ENCODE assay signal across 8 cellular contexts in the genomic region with DNA sequence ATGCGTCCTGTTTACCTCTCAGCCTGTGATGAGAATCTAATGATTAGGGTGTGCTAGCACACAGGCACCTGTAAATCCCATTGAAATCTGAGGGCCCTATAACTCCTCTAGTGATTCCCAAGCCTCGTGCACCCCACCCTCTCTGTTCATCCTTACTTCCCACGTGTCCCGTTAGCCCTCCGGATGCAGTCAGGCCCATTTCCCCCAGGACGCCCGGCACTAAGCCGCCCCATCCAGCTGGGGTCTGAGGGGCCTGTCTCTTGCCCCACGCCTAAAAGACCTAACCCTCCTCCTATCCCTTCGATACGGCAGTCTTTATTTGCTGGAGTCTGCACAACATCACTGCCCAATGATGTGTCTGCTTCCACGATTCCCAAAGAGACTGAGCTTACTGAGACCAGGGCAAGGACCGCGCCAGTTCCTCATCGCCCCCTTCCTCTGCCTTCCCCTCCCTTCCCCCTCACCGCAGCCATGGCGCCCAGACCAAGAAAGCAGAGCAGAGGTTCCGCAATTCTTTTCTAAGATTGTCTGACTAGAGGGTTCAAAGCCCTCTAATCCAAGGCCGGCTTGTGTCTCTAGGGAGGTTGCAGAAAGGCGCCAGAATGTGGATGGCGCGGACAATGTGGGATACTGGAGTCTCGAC. TPM values are rescaled to one million over a fixed set of nuclear protein-coding genes. Genes with fewer than 3 reads are reported as not detected.
DNase-seq lines count a peak whose midpoint lies in the region; ATAC-seq and TF ChIP-seq lines count a peak whose summit lies in the region.

No MANE protein-coding gene starts in this region.

- ATAC-seq in GM18511 (IDR thresholded peaks at IDR 0.05; ENCODE audit: unreplicated experiment) (peak; percentile 19), GM21528 (IDR thresholded peaks at IDR 0.05; ENCODE audit: low FRiP score, unreplicated experiment) (no peak)

- no peaks in the 10 kb centered on the region for H3K27me3 ChIP-seq in AG04450 (ENCODE audit: control insufficient read depth, insufficient read depth, low read length)
- no peaks in the 10 kb centered on the region for H3K27me3 ChIP-seq in adrenal gland
- H3K27me3 ChIP-seq in stomach = peaks cover 0 to 28% (median 5%) of the 10 kb centered on the region in 3 donors

- WGBS in adrenal gland, 4 donors = 15 to 31% (median 20%) methylated on average over 14 to 23 of the region's 23 CpGs
- WGBS in stomach, 5 donors = 20 to 40% (median 26%) methylated on average over 20 to 23 of the region's 23 CpGs

- TF ChIP-seq CTCF in AG04450 (IDR thresholded peaks at IDR 0.05; ENCODE audit: low read depth, low read length) (no peak), LNCaP clone FGC (IDR thresholded peaks at IDR 0.05; ENCODE audit: control insufficient read depth, extremely low read depth, insufficient read depth) (no peak), adrenal gland (IDR thresholded peaks at IDR 0.05) (no peak), stomach (IDR thresholded peaks at IDR 0.05) (no peak)

- H3K4me3 ChIP-seq in AG04450 (ENCODE audit: low read depth, low read length) = peak overlapping the region; percentile 87
- H3K4me3 ChIP-seq in LNCaP clone FGC (ENCODE audit: low read depth, low read length) = peak overlapping the region; percentile 90
- peak overlapping the region in 3 of 4 donors; percentile 23 to 81 (median 53) for H3K4me3 ChIP-seq in adrenal gland
- peak overlapping the region; percentile 49 to 70 (median 60) for H3K4me3 ChIP-seq in stomach

- intact Hi-C loops in adrenal gland (cut with DNase I) = no loop called here
- intact Hi-C loops in stomach (cut with DNase I; ENCODE audit: low total_unique reads) = no loop called here

- TF ChIP-seq POLR2A in adrenal gland (IDR thresholded peaks at IDR 0.05) = no peak
- TF ChIP-seq POLR2A in stomach (IDR thresholded peaks at IDR 0.05) = no peak

- CTCF ChIA-PET in AG04450 (lab: Charles Lee) = no interaction called here

- no peak for DNase-seq in AG04450 (ENCODE audit: low read depth, low spot score)
- DNase-seq in LNCaP clone FGC (ENCODE audit: low read depth) = no peak
- no peak for DNase-seq in adrenal gland
- peak; percentile 34 for DNase-seq in inferior parietal cortex (ENCODE audit: extremely low spot score)
- no peak for DNase-seq in stomach
- DNase-seq in cerebellar nuclear complex (lab: John Stamatoyannopoulos, UW) = no peak

- H3K27ac ChIP-seq in AG04450 (ENCODE audit: low read depth, low read length) (peak overlapping the region; percentile 65), adrenal gland (peak overlapping the region; percentile 87 to 98 (median 92)), stomach (peak overlapping the region; percentile 59 to 85 (median 69))

- H3K4me1 ChIP-seq in adrenal gland (replicated peaks in 1 of 2) = peaks cover 27 to 37% of the 10 kb centered on the region in 2 donors
- peaks cover 14 to 50% (median 29%) of the 10 kb centered on the region in 4 donors for H3K4me1 ChIP-seq in stomach

- H3K36me3 ChIP-seq in adrenal gland (replicated peaks in 1 of 2) (no peaks in the 10 kb centered on the region), stomach (no peaks in the 10 kb centered on the region)

- TF ChIP-seq EP300 in stomach (IDR thresholded peaks at IDR 0.05) = no peak

- H3K9me3 ChIP-seq in AG04450 (ENCODE audit: control insufficient read depth, insufficient read depth, low read length) (no peaks in the 10 kb centered on the region), adrenal gland (replicated peaks in 1 of 3) (no peaks in the 10 kb centered on the region), stomach (no peaks in the 10 kb centered on the region)

- POLR2A ChIA-PET in AG04450 (lab: Yijun Ruan, JAX) = interaction anchor here (1.5 kb wide), 1 partner anchor 30 kb away, joined by 13 read pairs; no protein-coding TSS in a partner anchor

RNA-seq across cellular contexts. Expression of gene FADS2, which starts 1.0 kb away (rescaled TPM):
- polyA plus RNA-seq in AG04450 (2011; rRNA removed) = 183 and 218 TPM in 2 replicates
- polyA minus RNA-seq in AG04450 (2011; rRNA and poly(A)+ RNA removed) = 383 and 456 TPM in 2 replicates
- total RNA-seq in adrenal gland = 1,000 to 10,000 TPM in 2 of 8 donors, 100 to 1,000 TPM in 6; 302 to 1,301 (median 562) TPM
- 1,000 to 10,000 TPM in 1 of 3 donors, 100 to 1,000 TPM in 2; 134 to 1,327 (median 153) TPM for polyA plus RNA-seq in adrenal gland
- total RNA-seq in stomach = 10 to 100 TPM in 3 of 5 donors, 1 to 10 TPM in 1, not detected in 1; 9.6 to 15.2 (median 14.0) TPM
- 10 to 100 TPM in 1 of 3 donors, 1 to 10 TPM in 2; 3.5 to 17.1 (median 6.4) TPM for polyA plus RNA-seq in stomach

RNA-seq across cellular contexts. Expression of gene FADS1, which starts 10.2 kb away (rescaled TPM):
- polyA plus RNA-seq in AG04450 (2011; rRNA removed) (50.4 and 52.4 TPM in 2 replicates), adrenal gland (100 to 1,000 TPM in 1 of 3 donors, 10 to 100 TPM in 2; 28.3 to 410 (median 32.1) TPM), stomach (1 to 10 TPM; 1.8 to 6.4 (median 4.1) TPM)
- 70.4 and 97.0 TPM in 2 replicates for polyA minus RNA-seq in AG04450 (2011; rRNA and poly(A)+ RNA removed)
- total RNA-seq in adrenal gland (100 to 1,000 TPM in 5 of 8 donors, 10 to 100 TPM in 3; 60.3 to 361 (median 102) TPM), stomach (10 to 100 TPM in 4 of 5 donors, not detected in 1; 11.7 to 56.5 (median 17.3) TPM)

RNA-seq across cellular contexts. Expression of gene FEN1, which starts 34.3 kb away (rescaled TPM):
- 7.1 and 8.4 TPM in 2 replicates for polyA plus RNA-seq in AG04450 (2011; rRNA removed)
- polyA minus RNA-seq in AG04450 (2011; rRNA and poly(A)+ RNA removed) = 8.6 and 10.3 TPM in 2 replicates
- total RNA-seq in adrenal gland = 10 to 100 TPM in 4 of 8 donors, 1 to 10 TPM in 4; 8.4 to 25.6 (median 10.0) TPM
- 10 to 100 TPM in 1 of 3 donors, 1 to 10 TPM in 2; 3.9 to 32.0 (median 4.5) TPM for polyA plus RNA-seq in adrenal gland
- 10 to 100 TPM in 2 of 5 donors, 1 to 10 TPM in 2, not detected in 1; 4.2 to 24.6 (median 10.4) TPM for total RNA-seq in stomach
- polyA plus RNA-seq in stomach = 10 to 100 TPM in 1 of 3 donors, 1 to 10 TPM in 2; 5.0 to 14.3 (median 10.0) TPM

RNA-seq across cellular contexts. Expression of gene TMEM258, which starts 34.7 kb away (rescaled TPM):
- polyA plus RNA-seq in AG04450 (2011; rRNA removed) (300 and 356 TPM in 2 replicates), adrenal gland (100 to 1,000 TPM in 2 of 3 donors, 10 to 100 TPM in 1; 91.5 to 215 (median 137) TPM), stomach (100 to 1,000 TPM; 184 to 274 (median 210) TPM)
- polyA minus RNA-seq in AG04450 (2011; rRNA and poly(A)+ RNA removed) = 111 and 128 TPM in 2 replicates
- total RNA-seq in adrenal gland (100 to 1,000 TPM in 4 of 8 donors, 10 to 100 TPM in 4; 22.8 to 161 (median 116) TPM), stomach (10 to 100 TPM in 4 of 5 donors, not detected in 1; 24.1 to 50.3 (median 42.8) TPM)

Comparison
In these comparisons a context has a peak if more than half of its experiments do, and no peak if none do; other contexts are left out.
1. RNA of gene FADS2, which starts 1.0 kb away (polyA plus RNA-seq): 183 to 218 TPM in AG04450 and 134 to 1,327 TPM in adrenal gland; 3.5 to 17.1 TPM in stomach; every median in the first group is over 4 times any median in the second.
2. Peak in every context shown above with its lines, with median percentiles within 50 percentile points of each other: H3K27ac ChIP-seq and H3K4me3 ChIP-seq.